1 cellular context compared by ENCODE assay signal in the genomic region with DNA sequence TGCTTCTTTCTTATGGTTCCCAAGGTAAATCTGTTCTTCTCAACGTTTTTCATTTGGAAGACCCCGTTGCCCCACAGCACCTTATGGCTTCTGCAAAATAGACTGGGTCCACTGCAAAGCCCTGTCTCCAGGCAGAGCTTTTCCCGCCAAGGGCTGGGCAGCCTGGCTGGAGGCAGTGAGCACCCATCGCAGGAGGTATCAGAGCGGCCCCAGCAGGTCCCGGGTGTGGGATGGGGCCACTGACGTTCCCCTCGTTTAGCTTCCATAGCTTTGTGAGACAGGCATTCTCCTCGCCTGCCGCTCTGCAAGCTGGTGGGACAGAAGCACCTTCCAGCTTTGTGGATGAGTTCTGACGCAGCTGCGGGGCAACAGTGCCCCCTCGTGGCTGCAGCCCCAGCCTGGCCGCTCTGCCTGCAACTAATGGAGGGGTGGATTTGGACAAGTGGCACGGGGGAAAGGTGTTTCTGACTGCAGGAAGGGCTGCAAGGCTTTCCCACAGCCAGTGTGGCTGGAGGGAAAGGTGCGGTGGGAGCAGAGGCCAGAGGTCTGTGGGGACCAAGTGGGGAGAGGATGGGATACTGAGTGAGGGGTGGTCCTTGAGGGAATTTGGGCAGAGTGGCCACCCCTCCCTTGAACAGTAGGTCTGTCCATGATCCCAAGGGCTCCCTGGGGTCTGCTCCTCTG.
TF ChIP-seq lines count a peak whose summit lies in the region.

No MANE protein-coding gene starts in this region.

TF ChIP-seq in HepG2, 621 proteins besides CTCF, POLR2A, EP300 and RAD21 (continued from another document and continues in another):
- TF ChIP-seq, protein P1, sequence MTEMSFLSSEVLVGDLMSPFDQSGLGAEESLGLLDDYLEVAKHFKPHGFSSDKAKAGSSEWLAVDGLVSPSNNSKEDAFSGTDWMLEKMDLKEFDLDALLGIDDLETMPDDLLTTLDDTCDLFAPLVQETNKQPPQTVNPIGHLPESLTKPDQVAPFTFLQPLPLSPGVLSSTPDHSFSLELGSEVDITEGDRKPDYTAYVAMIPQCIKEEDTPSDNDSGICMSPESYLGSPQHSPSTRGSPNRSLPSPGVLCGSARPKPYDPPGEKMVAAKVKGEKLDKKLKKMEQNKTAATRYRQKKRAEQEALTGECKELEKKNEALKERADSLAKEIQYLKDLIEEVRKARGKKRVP (CRISPR knock-in tag; IDR thresholded peaks at IDR 0.05): 0 out of 4 replicates have a peak, but pooled peaks of 1 of the 2 experiments have one; percentile 16
- TF ChIP-seq SMAD1 (CRISPR knock-in tag; IDR thresholded peaks at IDR 0.05; ENCODE audit: borderline replicate concordance, low read depth): no peak
- TF ChIP-seq TEAD3 (CRISPR knock-in tag; optimal IDR thresholded peaks at IDR 0.05; ENCODE audit: borderline replicate concordance): peak; percentile 9
- TF ChIP-seq, protein P2, sequence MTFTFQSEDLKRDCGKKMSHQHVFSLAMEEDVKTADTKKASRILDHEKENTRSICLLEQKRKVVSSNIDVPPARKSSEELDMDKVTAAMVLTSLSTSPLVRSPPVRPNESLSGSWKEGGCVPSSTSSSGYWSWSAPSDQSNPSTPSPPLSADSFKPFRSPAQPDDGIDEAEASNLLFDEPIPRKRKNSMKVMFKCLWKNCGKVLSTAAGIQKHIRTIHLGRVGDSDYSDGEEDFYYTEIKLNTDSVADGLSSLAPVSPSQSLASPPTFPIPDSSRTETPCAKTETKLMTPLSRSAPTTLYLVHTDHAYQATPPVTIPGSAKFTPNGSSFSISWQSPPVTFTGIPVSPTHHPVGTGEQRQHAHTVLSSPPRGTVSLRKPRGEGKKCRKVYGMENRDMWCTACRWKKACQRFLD (CRISPR knock-in tag; IDR thresholded peaks at IDR 0.05; ENCODE audit: borderline replicate concordance): no peak
- peak; percentile 44; the same call in 1 of the 2 replicates for TF ChIP-seq ZNF768 (CRISPR knock-in tag; IDR thresholded peaks at IDR 0.05)
- TF ChIP-seq, protein P3, sequence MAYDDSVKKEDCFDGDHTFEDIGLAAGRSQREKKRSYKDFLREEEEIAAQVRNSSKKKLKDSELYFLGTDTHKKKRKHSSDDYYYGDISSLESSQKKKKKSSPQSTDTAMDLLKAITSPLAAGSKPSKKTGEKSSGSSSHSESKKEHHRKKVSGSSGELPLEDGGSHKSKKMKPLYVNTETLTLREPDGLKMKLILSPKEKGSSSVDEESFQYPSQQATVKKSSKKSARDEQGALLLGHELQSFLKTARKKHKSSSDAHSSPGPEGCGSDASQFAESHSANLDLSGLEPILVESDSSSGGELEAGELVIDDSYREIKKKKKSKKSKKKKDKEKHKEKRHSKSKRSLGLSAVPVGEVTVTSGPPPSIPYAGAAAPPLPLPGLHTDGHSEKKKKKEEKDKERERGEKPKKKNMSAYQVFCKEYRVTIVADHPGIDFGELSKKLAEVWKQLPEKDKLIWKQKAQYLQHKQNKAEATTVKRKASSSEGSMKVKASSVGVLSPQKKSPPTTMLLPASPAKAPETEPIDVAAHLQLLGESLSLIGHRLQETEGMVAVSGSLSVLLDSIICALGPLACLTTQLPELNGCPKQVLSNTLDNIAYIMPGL (CRISPR knock-in tag; IDR thresholded peaks at IDR 0.05; ENCODE audit: borderline replicate concordance in 1 of 2, low read depth in 1 of 2): peak; percentile 29 to 74; a peak in 1 of 4 replicates
- peak; percentile 39; the same call in 1 of the 2 replicates for TF ChIP-seq ZBTB38 (CRISPR knock-in tag; IDR thresholded peaks at IDR 0.05)
- TF ChIP-seq, protein P4, sequence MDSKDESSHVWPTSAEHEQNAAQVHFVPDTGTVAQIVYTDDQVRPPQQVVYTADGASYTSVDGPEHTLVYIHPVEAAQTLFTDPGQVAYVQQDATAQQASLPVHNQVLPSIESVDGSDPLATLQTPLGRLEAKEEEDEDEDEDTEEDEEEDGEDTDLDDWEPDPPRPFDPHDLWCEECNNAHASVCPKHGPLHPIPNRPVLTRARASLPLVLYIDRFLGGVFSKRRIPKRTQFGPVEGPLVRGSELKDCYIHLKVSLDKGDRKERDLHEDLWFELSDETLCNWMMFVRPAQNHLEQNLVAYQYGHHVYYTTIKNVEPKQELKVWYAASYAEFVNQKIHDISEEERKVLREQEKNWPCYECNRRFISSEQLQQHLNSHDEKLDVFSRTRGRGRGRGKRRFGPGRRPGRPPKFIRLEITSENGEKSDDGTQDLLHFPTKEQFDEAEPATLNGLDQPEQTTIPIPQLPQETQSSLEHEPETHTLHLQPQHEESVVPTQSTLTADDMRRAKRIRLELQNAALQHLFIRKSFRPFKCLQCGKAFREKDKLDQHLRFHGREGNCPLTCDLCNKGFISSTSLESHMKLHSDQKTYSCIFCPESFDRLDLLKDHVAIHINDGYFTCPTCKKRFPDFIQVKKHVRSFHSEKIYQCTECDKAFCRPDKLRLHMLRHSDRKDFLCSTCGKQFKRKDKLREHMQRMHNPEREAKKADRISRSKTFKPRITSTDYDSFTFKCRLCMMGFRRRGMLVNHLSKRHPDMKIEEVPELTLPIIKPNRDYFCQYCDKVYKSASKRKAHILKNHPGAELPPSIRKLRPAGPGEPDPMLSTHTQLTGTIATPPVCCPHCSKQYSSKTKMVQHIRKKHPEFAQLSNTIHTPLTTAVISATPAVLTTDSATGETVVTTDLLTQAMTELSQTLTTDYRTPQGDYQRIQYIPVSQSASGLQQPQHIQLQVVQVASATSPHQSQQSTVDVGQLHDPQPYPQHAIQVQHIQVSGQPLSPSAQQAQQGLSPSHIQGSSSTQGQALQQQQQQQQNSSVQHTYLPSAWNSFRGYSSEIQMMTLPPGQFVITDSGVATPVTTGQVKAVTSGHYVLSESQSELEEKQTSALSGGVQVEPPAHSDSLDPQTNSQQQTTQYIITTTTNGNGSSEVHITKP (CRISPR knock-in tag; IDR thresholded peaks at IDR 0.05; ENCODE audit: low read depth): peak; percentile 96
- no peak for TF ChIP-seq PLRG1 (conservative IDR thresholded peaks at IDR 0.05)
- TF ChIP-seq RXRA (CRISPR knock-in tag; IDR thresholded peaks at IDR 0.05): peak; percentile 53; the same call in 1 of the 2 replicates
- no peak for TF ChIP-seq SOX6 (IDR thresholded peaks at IDR 0.05)
- TF ChIP-seq SOX6 (CRISPR knock-in tag; IDR thresholded peaks at IDR 0.05): no peak
- 0 out of 2 replicates have a peak, but pooled peaks have one; percentile 49 for TF ChIP-seq ERF (CRISPR knock-in tag; IDR thresholded peaks at IDR 0.05)
- no peak for TF ChIP-seq SP5 (CRISPR knock-in tag; IDR thresholded peaks at IDR 0.05; ENCODE audit: borderline replicate concordance, low read depth)
- no peak for TF ChIP-seq CBX5 (CRISPR knock-in tag; IDR thresholded peaks at IDR 0.05; ENCODE audit: borderline replicate concordance)
- TF ChIP-seq, protein P5, sequence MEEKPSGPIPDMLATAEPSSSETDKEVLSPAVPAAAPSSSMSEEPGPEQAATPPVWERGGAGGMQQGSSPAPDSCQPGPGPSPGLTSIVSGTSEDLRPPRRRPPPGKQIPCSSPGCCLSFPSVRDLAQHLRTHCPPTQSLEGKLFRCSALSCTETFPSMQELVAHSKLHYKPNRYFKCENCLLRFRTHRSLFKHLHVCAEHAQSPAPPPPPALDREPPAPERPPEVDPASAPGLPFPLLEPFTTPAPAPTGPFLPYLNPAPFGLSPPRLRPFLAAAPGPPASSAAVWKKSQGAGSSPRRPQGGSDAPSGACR (CRISPR knock-in tag; IDR thresholded peaks at IDR 0.05): no peak
- 0 out of 2 replicates have a peak, but pooled peaks have one; percentile 44 for TF ChIP-seq ETV6 (CRISPR knock-in tag; conservative IDR thresholded peaks at IDR 0.05)
- TF ChIP-seq EEA1 (CRISPR knock-in tag; IDR thresholded peaks at IDR 0.05; ENCODE audit: borderline replicate concordance): 0 out of 2 replicates have a peak, but pooled peaks have one; percentile 43
- no peak for TF ChIP-seq RAD51 (IDR thresholded peaks at IDR 0.05; ENCODE audit: borderline replicate concordance)
- TF ChIP-seq FOXK2 (IDR thresholded peaks at IDR 0.05): 0 out of 2 replicates have a peak, but pooled peaks have one; percentile 44
- TF ChIP-seq FOSL2 (CRISPR knock-in tag; IDR thresholded peaks at IDR 0.05): peak; percentile 16; the same call in 1 of the 2 replicates
- TF ChIP-seq, protein P6, sequence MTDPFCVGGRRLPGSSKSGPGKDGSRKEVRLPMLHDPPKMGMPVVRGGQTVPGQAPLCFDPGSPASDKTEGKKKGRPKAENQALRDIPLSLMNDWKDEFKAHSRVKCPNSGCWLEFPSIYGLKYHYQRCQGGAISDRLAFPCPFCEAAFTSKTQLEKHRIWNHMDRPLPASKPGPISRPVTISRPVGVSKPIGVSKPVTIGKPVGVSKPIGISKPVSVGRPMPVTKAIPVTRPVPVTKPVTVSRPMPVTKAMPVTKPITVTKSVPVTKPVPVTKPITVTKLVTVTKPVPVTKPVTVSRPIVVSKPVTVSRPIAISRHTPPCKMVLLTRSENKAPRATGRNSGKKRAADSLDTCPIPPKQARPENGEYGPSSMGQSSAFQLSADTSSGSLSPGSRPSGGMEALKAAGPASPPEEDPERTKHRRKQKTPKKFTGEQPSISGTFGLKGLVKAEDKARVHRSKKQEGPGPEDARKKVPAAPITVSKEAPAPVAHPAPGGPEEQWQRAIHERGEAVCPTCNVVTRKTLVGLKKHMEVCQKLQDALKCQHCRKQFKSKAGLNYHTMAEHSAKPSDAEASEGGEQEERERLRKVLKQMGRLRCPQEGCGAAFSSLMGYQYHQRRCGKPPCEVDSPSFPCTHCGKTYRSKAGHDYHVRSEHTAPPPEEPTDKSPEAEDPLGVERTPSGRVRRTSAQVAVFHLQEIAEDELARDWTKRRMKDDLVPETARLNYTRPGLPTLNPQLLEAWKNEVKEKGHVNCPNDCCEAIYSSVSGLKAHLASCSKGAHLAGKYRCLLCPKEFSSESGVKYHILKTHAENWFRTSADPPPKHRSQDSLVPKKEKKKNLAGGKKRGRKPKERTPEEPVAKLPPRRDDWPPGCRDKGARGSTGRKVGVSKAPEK (CRISPR knock-in tag; IDR thresholded peaks at IDR 0.05; ENCODE audit: borderline replicate concordance): 0 out of 2 replicates have a peak, but pooled peaks have one; percentile 44
- TF ChIP-seq, protein P7, sequence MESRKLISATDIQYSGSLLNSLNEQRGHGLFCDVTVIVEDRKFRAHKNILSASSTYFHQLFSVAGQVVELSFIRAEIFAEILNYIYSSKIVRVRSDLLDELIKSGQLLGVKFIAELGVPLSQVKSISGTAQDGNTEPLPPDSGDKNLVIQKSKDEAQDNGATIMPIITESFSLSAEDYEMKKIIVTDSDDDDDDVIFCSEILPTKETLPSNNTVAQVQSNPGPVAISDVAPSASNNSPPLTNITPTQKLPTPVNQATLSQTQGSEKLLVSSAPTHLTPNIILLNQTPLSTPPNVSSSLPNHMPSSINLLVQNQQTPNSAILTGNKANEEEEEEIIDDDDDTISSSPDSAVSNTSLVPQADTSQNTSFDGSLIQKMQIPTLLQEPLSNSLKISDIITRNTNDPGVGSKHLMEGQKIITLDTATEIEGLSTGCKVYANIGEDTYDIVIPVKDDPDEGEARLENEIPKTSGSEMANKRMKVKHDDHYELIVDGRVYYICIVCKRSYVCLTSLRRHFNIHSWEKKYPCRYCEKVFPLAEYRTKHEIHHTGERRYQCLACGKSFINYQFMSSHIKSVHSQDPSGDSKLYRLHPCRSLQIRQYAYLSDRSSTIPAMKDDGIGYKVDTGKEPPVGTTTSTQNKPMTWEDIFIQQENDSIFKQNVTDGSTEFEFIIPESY (CRISPR knock-in tag; IDR thresholded peaks at IDR 0.05): peak; percentile 68; the same call in 1 of the 2 replicates
- peak; percentile 42; the same call in 1 of the 2 replicates for TF ChIP-seq NFKB2 (CRISPR knock-in tag; IDR thresholded peaks at IDR 0.05; ENCODE audit: borderline replicate concordance)
- TF ChIP-seq, protein P8, sequence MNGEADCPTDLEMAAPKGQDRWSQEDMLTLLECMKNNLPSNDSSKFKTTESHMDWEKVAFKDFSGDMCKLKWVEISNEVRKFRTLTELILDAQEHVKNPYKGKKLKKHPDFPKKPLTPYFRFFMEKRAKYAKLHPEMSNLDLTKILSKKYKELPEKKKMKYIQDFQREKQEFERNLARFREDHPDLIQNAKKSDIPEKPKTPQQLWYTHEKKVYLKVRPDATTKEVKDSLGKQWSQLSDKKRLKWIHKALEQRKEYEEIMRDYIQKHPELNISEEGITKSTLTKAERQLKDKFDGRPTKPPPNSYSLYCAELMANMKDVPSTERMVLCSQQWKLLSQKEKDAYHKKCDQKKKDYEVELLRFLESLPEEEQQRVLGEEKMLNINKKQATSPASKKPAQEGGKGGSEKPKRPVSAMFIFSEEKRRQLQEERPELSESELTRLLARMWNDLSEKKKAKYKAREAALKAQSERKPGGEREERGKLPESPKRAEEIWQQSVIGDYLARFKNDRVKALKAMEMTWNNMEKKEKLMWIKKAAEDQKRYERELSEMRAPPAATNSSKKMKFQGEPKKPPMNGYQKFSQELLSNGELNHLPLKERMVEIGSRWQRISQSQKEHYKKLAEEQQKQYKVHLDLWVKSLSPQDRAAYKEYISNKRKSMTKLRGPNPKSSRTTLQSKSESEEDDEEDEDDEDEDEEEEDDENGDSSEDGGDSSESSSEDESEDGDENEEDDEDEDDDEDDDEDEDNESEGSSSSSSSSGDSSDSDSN (CRISPR knock-in tag; IDR thresholded peaks at IDR 0.05): peak; percentile 28; the same call in 1 of the 2 replicates
- TF ChIP-seq, protein P9, sequence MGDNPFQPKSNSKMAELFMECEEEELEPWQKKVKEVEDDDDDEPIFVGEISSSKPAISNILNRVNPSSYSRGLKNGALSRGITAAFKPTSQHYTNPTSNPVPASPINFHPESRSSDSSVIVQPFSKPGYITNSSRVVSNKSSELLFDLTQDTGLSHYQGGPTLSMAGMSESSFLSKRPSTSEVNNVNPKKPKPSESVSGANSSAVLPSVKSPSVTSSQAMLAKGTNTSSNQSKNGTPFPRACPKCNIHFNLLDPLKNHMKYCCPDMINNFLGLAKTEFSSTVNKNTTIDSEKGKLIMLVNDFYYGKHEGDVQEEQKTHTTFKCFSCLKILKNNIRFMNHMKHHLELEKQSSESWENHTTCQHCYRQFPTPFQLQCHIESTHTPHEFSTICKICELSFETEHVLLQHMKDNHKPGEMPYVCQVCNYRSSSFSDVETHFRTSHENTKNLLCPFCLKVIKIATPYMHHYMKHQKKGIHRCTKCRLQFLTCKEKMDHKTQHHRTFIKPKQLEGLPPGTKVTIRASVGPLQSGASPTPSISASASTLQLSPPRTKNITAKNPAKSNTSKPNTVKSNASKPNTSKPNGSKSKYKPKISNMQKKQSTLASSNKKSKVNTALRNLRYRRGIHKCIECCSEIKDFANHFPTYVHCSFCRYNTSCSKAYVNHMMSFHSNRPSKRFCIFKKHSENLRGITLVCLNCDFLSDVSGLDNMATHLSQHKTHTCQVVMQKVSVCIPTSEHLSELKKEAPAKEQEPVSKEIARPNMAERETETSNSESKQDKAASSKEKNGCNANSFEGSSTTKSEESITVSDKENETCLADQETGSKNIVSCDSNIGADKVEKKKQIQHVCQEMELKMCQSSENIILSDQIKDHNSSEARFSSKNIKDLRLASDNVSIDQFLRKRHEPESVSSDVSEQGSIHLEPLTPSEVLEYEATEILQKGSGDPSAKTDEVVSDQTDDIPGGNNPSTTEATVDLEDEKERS (CRISPR knock-in tag; IDR thresholded peaks at IDR 0.05): 0 out of 2 replicates have a peak, but pooled peaks have one; percentile 32
- TF ChIP-seq ZNF547 (CRISPR knock-in tag; IDR thresholded peaks at IDR 0.05): no peak
- no peak for TF ChIP-seq CEBPB (IDR thresholded peaks at IDR 0.05; ENCODE audit: borderline replicate concordance, low read depth, low read length)
- TF ChIP-seq YY1 (IDR thresholded peaks at IDR 0.05; ENCODE audit: insufficient read depth, insufficient replicate concordance, low read depth, low read length): peak; percentile 60
- no peak for TF ChIP-seq ZSCAN31 (CRISPR knock-in tag; IDR thresholded peaks at IDR 0.05; ENCODE audit: low read depth)
- TF ChIP-seq SMAD3 (CRISPR knock-in tag; IDR thresholded peaks at IDR 0.05): 0 out of 2 replicates have a peak, but pooled peaks have one; percentile 41
